ENCODE assay signal across 16 cellular contexts in the genomic region with DNA sequence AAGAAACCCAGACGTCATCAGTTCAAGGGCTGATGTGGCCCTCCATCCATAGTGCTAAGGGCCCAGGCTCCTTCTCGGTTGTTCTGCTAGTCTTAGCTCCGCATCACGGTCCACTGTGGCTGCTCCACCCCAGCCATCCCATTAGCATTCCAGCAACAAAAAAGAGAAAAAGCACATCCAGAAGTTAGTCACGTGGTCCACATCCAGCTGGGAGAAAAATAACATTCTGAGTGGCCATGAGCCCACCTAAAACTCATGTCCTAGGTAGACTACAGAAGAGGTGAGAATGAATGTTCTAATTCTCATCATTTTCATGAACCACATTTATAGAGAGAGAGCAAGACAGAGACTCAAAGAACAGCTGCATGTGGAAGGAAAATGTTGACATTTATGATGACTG. TPM values are rescaled to one million over a fixed set of nuclear protein-coding genes. Genes with fewer than 3 reads are reported as not detected.
DNase-seq lines count a peak whose midpoint lies in the region; ATAC-seq and TF ChIP-seq lines count a peak whose summit lies in the region.
"Had no signal": no experiment of that assay in that cellular context is flagged by ENCODE, and none has a peak within 500 bp of the region (broad histone marks: within the 10 kb centered on the region; RNA-seq: fewer than 3 reads in every experiment).

No MANE protein-coding gene starts in this region.

- H3K27me3 ChIP-seq in thyroid gland, result no peaks in the 10 kb centered on the region

- H3K4me3 ChIP-seq in thyroid gland (replicated peaks in 1 of 3), result no peak overlapping the region
- H3K4me3 ChIP-seq: HAP-1 had no signal

- POLR2A ChIA-PET in activated B cell treated with CpG ODN at 0.5 μM for 24 hours (lab: Charles Lee), result interaction anchor here (0.6 kb wide), 1 partner anchor 1331 kb away, joined by 7 read pairs; a partner anchor contains a TSS
- POLR2A ChIA-PET in naive thymus-derived CD8-positive, alpha-beta T cell (lab: Charles Lee), result interaction anchor here (0.7 kb wide), 1 partner anchor 131 kb away, joined by 3 read pairs; no protein-coding TSS in a partner anchor

- CTCF ChIA-PET in activated B cell treated with CpG ODN at 0.5 μM for 24 hours (lab: Charles Lee), result interaction anchor here (1.5 kb wide), 1 partner anchor 13 kb away, joined by 3 read pairs; no protein-coding TSS in a partner anchor

- H3K36me3 Mint-ChIP-seq in activated B cell treated with CpG ODN at 0.5 μM for 24 hours (ENCODE audit: low read depth) (no peaks in the 10 kb centered on the region), endothelial cell (ENCODE audit: low read depth, unreplicated experiment) (peaks cover 2% of the 10 kb centered on the region)
- H3K36me3 Mint-ChIP-seq in naive thymus-derived CD8-positive, alpha-beta T cell, result no peaks in the 10 kb centered on the region

- no peak overlapping the region for H3K27ac ChIP-seq in thyroid gland

- TF ChIP-seq POLR2A in thyroid gland (IDR thresholded peaks at IDR 0.05), result no peak

- peak overlapping the region; percentile 10 for H3K27ac Mint-ChIP-seq in activated B cell treated with CpG ODN at 0.5 μM for 24 hours
- H3K27ac Mint-ChIP-seq in endothelial cell (ENCODE audit: unreplicated experiment), result peak overlapping the region; percentile 90
- peak overlapping the region in 1 of 10 donors; percentile 30 for H3K27ac Mint-ChIP-seq in naive thymus-derived CD8-positive, alpha-beta T cell
- H3K27ac Mint-ChIP-seq: CD4-positive, alpha-beta memory T cell; HFFc6 had no signal

- H3K4me1 ChIP-seq in thyroid gland, result no peaks in the 10 kb centered on the region
- H3K4me1 ChIP-seq: HAP-1 had no signal

- WGBS in thyroid gland, 2 donors, result 89% methylated on average over 5 of the region's 5 CpGs

- H3K9me3 Mint-ChIP-seq in activated B cell treated with CpG ODN at 0.5 μM for 24 hours (no peaks in the 10 kb centered on the region), endothelial cell (ENCODE audit: unreplicated experiment) (peaks cover 3% of the 10 kb centered on the region)
- no peaks in the 10 kb centered on the region for H3K9me3 Mint-ChIP-seq in naive thymus-derived CD8-positive, alpha-beta T cell

- no peaks in the 10 kb centered on the region for H3K36me3 ChIP-seq in thyroid gland
- H3K36me3 ChIP-seq: HAP-1 had no signal

- no peak for TF ChIP-seq CTCF in activated B cell treated with CpG ODN at 0.5 μM for 24 hours (IDR thresholded peaks at IDR 0.05)
- no peak for TF ChIP-seq CTCF in endothelial cell (IDR thresholded peaks at IDR 0.05; ENCODE audit: unreplicated experiment)
- TF ChIP-seq CTCF in thyroid gland (IDR thresholded peaks at IDR 0.05), result no peak

- H3K27me3 Mint-ChIP-seq in activated B cell treated with CpG ODN at 0.5 μM for 24 hours (no peaks in the 10 kb centered on the region), endothelial cell (ENCODE audit: unreplicated experiment) (peaks cover 3% of the 10 kb centered on the region)
- no peaks in the 10 kb centered on the region for H3K27me3 Mint-ChIP-seq in naive thymus-derived CD8-positive, alpha-beta T cell
- H3K27me3 Mint-ChIP-seq: CD4-positive, alpha-beta memory T cell had no signal

- ATAC-seq in activated B cell treated with CpG ODN at 0.5 μM for 24 hours (ENCODE audit: low read depth), result no peak
- ATAC-seq in naive thymus-derived CD8-positive, alpha-beta T cell, result no peak

- DNase-seq in LHCN-M2 (ENCODE audit: low read depth) (peak; percentile 12), activated B cell treated with CpG ODN at 0.5 μM for 24 hours (no peak), endothelial cell (ENCODE audit: low spot score) (no peak), thyroid gland (no peak), superior temporal gyrus (ENCODE audit: extremely low spot score) (no peak)
- no peak for DNase-seq in naive thymus-derived CD8-positive, alpha-beta T cell
- DNase-seq: C1 segment of cervical spinal cord; Calu3; CD4-positive, alpha-beta memory T cell; COR-L47; DMS53; DMS79 treated with DMSO at 0.1 percent for 48 hours; GF-D8; GOT3; HFFc6 had no signal

- no peaks in the 10 kb centered on the region for H3K9me3 ChIP-seq in thyroid gland
- H3K9me3 ChIP-seq: HAP-1 had no signal

- H3K4me1 Mint-ChIP-seq in activated B cell treated with CpG ODN at 0.5 μM for 24 hours (peaks cover 55% of the 10 kb centered on the region), endothelial cell (ENCODE audit: unreplicated experiment) (peaks cover 49% of the 10 kb centered on the region)
- H3K4me1 Mint-ChIP-seq in naive thymus-derived CD8-positive, alpha-beta T cell, result peaks cover 37 to 64% (median 57%) of the 10 kb centered on the region in 4 donors

- no peak overlapping the region for H3K4me3 Mint-ChIP-seq in activated B cell treated with CpG ODN at 0.5 μM for 24 hours
- H3K4me3 Mint-ChIP-seq in endothelial cell (ENCODE audit: unreplicated experiment), result no peak overlapping the region
- no peak overlapping the region for H3K4me3 Mint-ChIP-seq in naive thymus-derived CD8-positive, alpha-beta T cell
- H3K4me3 Mint-ChIP-seq: CD4-positive, alpha-beta memory T cell; HFFc6 had no signal

- intact Hi-C loops in activated B cell treated with CpG ODN at 0.5 μM for 24 hours (cut with micrococcal nuclease) (no loop called here), thyroid gland (cut with DNase I) (no loop called here)

RNA-seq across cellular contexts. Expression of a gene that starts 49.4 kb away (rescaled TPM):
- total RNA-seq in LHCN-M2 (2014; rRNA removed), result 18.1 and 23.1 TPM in 2 replicates
- 17.7 TPM for polyA plus RNA-seq in LHCN-M2 (2012)
- total RNA-seq in activated B cell treated with CpG ODN at 0.5 μM for 24 hours, result 62.8 and 69.0 TPM in 2 replicates
- total RNA-seq in endothelial cell (ENCODE audit: unreplicated experiment), result 105 TPM
- 10 to 100 TPM; 58.5 to 74.3 (median 64.7) TPM for total RNA-seq in thyroid gland
- 100 to 1,000 TPM; 114 to 117 TPM for total RNA-seq in naive thymus-derived CD8-positive, alpha-beta T cell
- polyA plus RNA-seq in naive thymus-derived CD8-positive, alpha-beta T cell, result 10 to 100 TPM in 2 of 3 donors, 1 to 10 TPM in 1; 9.5 to 14.1 (median 12.9) TPM
